16 cellular contexts compared by ENCODE assay signal in the genomic region with DNA sequence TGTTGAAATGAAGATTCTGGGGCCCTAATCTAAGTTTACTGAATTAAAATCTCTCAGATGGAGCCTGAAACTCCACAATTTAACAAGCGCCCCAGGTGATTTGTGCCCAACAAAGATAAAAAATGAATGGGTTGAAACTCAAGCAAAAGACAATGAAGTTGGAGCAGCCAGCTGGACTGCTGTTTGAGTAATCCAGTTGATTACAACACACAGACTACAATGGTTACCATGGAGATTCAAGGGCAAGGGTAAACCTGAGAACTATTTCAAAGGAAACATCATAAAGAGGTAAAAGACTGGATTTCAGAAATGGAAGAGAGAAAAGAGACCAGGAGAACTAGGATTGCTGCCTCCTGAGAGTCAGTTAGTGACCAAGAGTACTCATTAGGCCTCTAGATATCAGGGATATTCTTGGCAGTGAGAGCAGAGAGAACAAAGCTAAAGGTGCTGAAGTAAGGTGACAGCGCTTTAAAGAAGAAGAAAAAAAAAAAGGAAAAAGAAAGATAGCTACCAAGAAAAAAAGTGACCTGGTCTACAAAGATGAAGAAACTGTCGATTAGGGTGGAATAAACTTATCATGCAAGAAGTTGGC. TPM values are rescaled to one million over a fixed set of nuclear protein-coding genes. Genes with fewer than 3 reads are reported as not detected.
A peak's percentile ranks its signal among the peaks of the same experiment; 100 is the strongest.
DNase-seq lines count a peak whose midpoint lies in the region; TF ChIP-seq lines count a peak whose summit lies in the region.
"Had no signal": no experiment of that assay in that cellular context is flagged by ENCODE, and none has a peak within 500 bp of the region (broad histone marks: within the 10 kb centered on the region; RNA-seq: fewer than 3 reads in every experiment).

No MANE protein-coding gene starts in this region.

- H3K27ac ChIP-seq in neural cell (ENCODE audit: low read length) = peak overlapping the region; percentile 41

- H2AFZ ChIP-seq in neural cell (ENCODE audit: low read depth, low read length) = no peak overlapping the region

- no peak for TF ChIP-seq CTCF in neural cell (IDR thresholded peaks at IDR 0.05; ENCODE audit: poor library complexity, severe bottlenecking)

- no peak for TF ChIP-seq RAD21 in neural cell (conservative IDR thresholded peaks at IDR 0.05)

- DNase-seq in NCI-H82 (lab: John Stamatoyannopoulos, UW) = peak; percentile 42
- no peak for DNase-seq in NCI-H82 treated with DMSO at 0.1 percent for 48 hours (lab: John Stamatoyannopoulos, UW; ENCODE audit: unreplicated experiment)
- peak; percentile 76 to 85 for DNase-seq in NCI-H1930 (lab: John Stamatoyannopoulos, UW)
- DNase-seq in adipocyte (ENCODE audit: low read depth) = peak; percentile 41
- DNase-seq in HK-2 (ENCODE audit: unreplicated experiment) = no peak
- DNase-seq in stimulated activated CD4-positive, alpha-beta T cell treated with anti-CD3 and anti-CD28 coated beads, Interleukin-4, amount 100 ng/mL, for 4 hours = no peak
- DNase-seq in EL = no peak
- DNase-seq: ACHN; activated CD4-positive, alpha-beta T cell treated with anti-CD3 and anti-CD28 coated beads for 36 hours; islet precursor cell; KBM-7; NCI-H524 treated with DMSO at 0.1 percent for 48 hours; stimulated activated CD4-positive, alpha-beta T cell treated with anti-CD3 and anti-CD28 coated beads, Interleukin-1b, Interleukin-23, amount 100 ng/mL, for 48 hours had no signal

- no peaks in the 10 kb centered on the region for H3F3A ChIP-seq in neural cell (ENCODE audit: insufficient read depth, low read length, poor library complexity, severe bottlenecking)

- no peak overlapping the region for H3K4me2 ChIP-seq in neural cell (ENCODE audit: low read length)

- no peaks in the 10 kb centered on the region for H4K20me1 ChIP-seq in neural cell (ENCODE audit: insufficient read depth)

- no peak overlapping the region for H3K9ac ChIP-seq in adipocyte (ENCODE audit: low read length)
- no peak overlapping the region for H3K9ac ChIP-seq in neural cell (ENCODE audit: low read length)

- no peaks in the 10 kb centered on the region for H3K79me2 ChIP-seq in neural cell (replicated peaks; ENCODE audit: insufficient read depth, low read length)

- no peak overlapping the region for H3K4me3 ChIP-seq in adipocyte (ENCODE audit: low read length)
- no peak overlapping the region for H3K4me3 ChIP-seq in neural cell (ENCODE audit: low read length)

- H3K36me3 ChIP-seq in adipocyte (ENCODE audit: control insufficient read depth, insufficient read depth, low read length, severe bottlenecking) = no peaks in the 10 kb centered on the region
- no peaks in the 10 kb centered on the region for H3K36me3 ChIP-seq in neural cell (ENCODE audit: insufficient read depth, low read length)

- no peaks in the 10 kb centered on the region for H3K27me3 ChIP-seq in adipocyte (replicated peaks; ENCODE audit: control insufficient read depth, insufficient read depth, low read length)
- no peaks in the 10 kb centered on the region for H3K27me3 ChIP-seq in neural cell (ENCODE audit: insufficient read depth, low read depth, low read length)

- H3K9me3 ChIP-seq in adipocyte (ENCODE audit: control insufficient read depth, low read length) (no peaks in the 10 kb centered on the region), neural cell (ENCODE audit: low read length) (no peaks in the 10 kb centered on the region)
- H3K9me3 ChIP-seq: Caco-2 had no signal

- no peaks in the 10 kb centered on the region for H3K9me2 ChIP-seq in neural cell (ENCODE audit: insufficient read depth, low read length)

- H3K4me1 ChIP-seq in adipocyte (ENCODE audit: control insufficient read depth, insufficient read depth, low read length) = peaks cover 39% of the 10 kb centered on the region
- H3K4me1 ChIP-seq: Caco-2 had no signal

- no peak for TF ChIP-seq EP300 in neural cell (conservative IDR thresholded peaks at IDR 0.05; ENCODE audit: poor library complexity, severe bottlenecking)

TF ChIP-seq in neural cell, 6 proteins besides CTCF, POLR2A, EP300 and RAD21:
- TF ChIP-seq SMC3 (conservative IDR thresholded peaks at IDR 0.05; ENCODE audit: poor library complexity) (no peak), MXI1 (conservative IDR thresholded peaks at IDR 0.05; ENCODE audit: poor library complexity, severe bottlenecking) (no peak), POLR2AphosphoS5 (IDR thresholded peaks at IDR 0.05) (no peak), EZH2 (IDR thresholded peaks at IDR 0.05; ENCODE audit: borderline replicate concordance, insufficient read depth, low read length, poor library complexity, severe bottlenecking) (no peak), TAF1 (IDR thresholded peaks at IDR 0.05; ENCODE audit: low read depth) (no peak), REST (IDR thresholded peaks at IDR 0.05; ENCODE audit: borderline replicate concordance) (no peak)

RNA-seq across cellular contexts. Expression of gene LRRC53, which starts 44.5 kb away (rescaled TPM):
- polyA plus RNA-seq in neural cell = not detected in 2 replicates
- not detected in 2 replicates for polyA minus RNA-seq in neural cell
- polyA plus RNA-seq: urinary bladder had no signal

Comparison
In these comparisons a context has a peak if more than half of its experiments do, and no peak if none do; other contexts are left out.
1. DNase-seq: peak in NCI-H82 (single experiment), NCI-H1930 (2 of 2) and adipocyte (single experiment); none in NCI-H82 treated with DMSO at 0.1 percent for 48 hours (single experiment), HK-2 (single experiment), stimulated activated CD4-positive, alpha-beta T cell treated with anti-CD3 and anti-CD28 coated beads, Interleukin-4, amount 100 ng/mL, for 4 hours (0 of 2) and EL (single experiment).